39 cellular contexts compared by ENCODE assay signal in the genomic region with DNA sequence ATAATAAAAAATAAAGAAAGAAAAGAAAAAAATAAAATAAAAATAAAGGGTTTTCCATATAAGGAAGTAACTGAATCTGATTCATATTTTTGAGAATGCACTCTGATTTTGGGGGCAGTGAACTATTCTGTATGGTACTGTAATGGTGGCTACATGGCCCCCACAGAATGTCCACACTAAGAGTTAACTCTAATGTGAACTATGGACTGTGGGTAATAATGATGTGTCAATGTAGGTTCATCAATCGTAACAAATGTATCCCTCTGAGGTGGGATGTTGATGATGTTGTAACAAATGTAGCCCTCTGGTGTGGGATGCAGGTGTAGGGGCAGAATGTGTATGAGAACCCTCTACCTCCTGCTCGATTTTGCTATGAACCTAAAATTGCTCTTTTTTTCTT. TPM values are rescaled to one million over a fixed set of nuclear protein-coding genes. Genes with fewer than 3 reads are reported as not detected.
"Had no signal": no experiment of that assay in that cellular context is flagged by ENCODE, and none has a peak within 500 bp of the region (broad histone marks: within the 10 kb centered on the region; RNA-seq: fewer than 3 reads in every experiment).

No MANE protein-coding gene starts in this region.

- H3K9me3 ChIP-seq: MG63 had no signal

- H3K36me3 ChIP-seq: MG63 had no signal

- DNase-seq: Karpas-422, Kasumi-1, MG63, MM.1S, MV-4-11, NCI-H1048, NCI-H1092, NCI-H1092 treated with DMSO at 0.1 percent for 48 hours, NCI-H1105, NCI-H1105 treated with DMSO at 0.1 percent for 48 hours, NCI-H1417, NCI-H1417 treated with DMSO at 0.1 percent for 48 hours, NCI-H1436, NCI-H1436 treated with DMSO at 0.1 percent for 48 hours, NCI-H146, NCI-H1694, NCI-H1694 treated with DMSO at 0.1 percent for 48 hours, NCI-H187, NCI-H187 treated with DMSO at 0.1 percent for 48 hours, NCI-H1930, NCI-H2029, NCI-H2029 treated with DMSO at 0.1 percent for 48 hours, NCI-H2081, NCI-H2081 treated with DMSO at 0.1 percent for 48 hours, NCI-H2107, NCI-H2171, NCI-H2171 treated with DMSO at 0.1 percent for 48 hours, NCI-H2227 treated with DMSO at 0.1 percent for 48 hours, NCI-H226, NCI-H345, NCI-H446, NCI-H446 treated with DMSO at 0.1 percent for 48 hours, NCI-H510A, NCI-H510A treated with DMSO at 0.1 percent for 48 hours, NCI-H524 had no signal

- H3K4me3 ChIP-seq: MG63 had no signal

- H3K27me3 ChIP-seq: MG63 had no signal

RNA-seq across cellular contexts. Expression of a gene that starts 13.8 kb away (rescaled TPM):
- total RNA-seq: LHCN-M2 had no signal

RNA-seq across cellular contexts. Expression of a gene that starts 42.2 kb away (rescaled TPM):
- total RNA-seq: LHCN-M2, MCF 10A, NCI-H460 had no signal

RNA-seq across cellular contexts. Expression of a gene that starts 56.9 kb away (rescaled TPM):
- total RNA-seq: LHCN-M2, M059J, MCF 10A, NCI-H460 had no signal
